ENCODE assay signal across 8 cellular contexts in genomic region chr7:79820387-79820786, GRCh38.
DNase-seq lines count a peak whose midpoint lies in the region; ATAC-seq and TF ChIP-seq lines count a peak whose summit lies in the region.

No MANE protein-coding gene starts in this region.

- no peaks in the 10 kb centered on the region for H3K4me1 Mint-ChIP-seq in activated naive CD8-positive, alpha-beta T cell treated with anti-CD3 and anti-CD28 coated beads for 36 hours

- POLR2A ChIA-PET in HEK293T (lab: Yijun Ruan, JAX): no interaction called here

- no peak overlapping the region for H3K27ac Mint-ChIP-seq in activated naive CD8-positive, alpha-beta T cell treated with anti-CD3 and anti-CD28 coated beads for 36 hours

- peaks cover 4% of the 10 kb centered on the region for H3K27me3 Mint-ChIP-seq in activated naive CD8-positive, alpha-beta T cell treated with anti-CD3 and anti-CD28 coated beads for 36 hours

- peak; percentile 37 for DNase-seq in HEK293T (ENCODE audit: extremely low spot score)
- peak; percentile 28 for DNase-seq in NCI-H82 treated with DMSO at 0.1 percent for 48 hours (lab: John Stamatoyannopoulos, UW; ENCODE audit: unreplicated experiment)
- peak; percentile 58 for DNase-seq in glomerular visceral epithelial cell (ENCODE audit: extremely low spot score)
- peak; percentile 30 for DNase-seq in retinal pigment epithelial cell (ENCODE audit: low read depth)
- no peak for DNase-seq in activated naive CD8-positive, alpha-beta T cell treated with anti-CD3 and anti-CD28 coated beads for 36 hours
- no peak for DNase-seq in NCI-H1048 (lab: John Stamatoyannopoulos, UW)
- no peak for DNase-seq in HK-2 (ENCODE audit: unreplicated experiment)

- no peak for TF ChIP-seq CTCF in retinal pigment epithelial cell (conservative IDR thresholded peaks at IDR 0.05; ENCODE audit: low read depth, low read length)

- no peak for ATAC-seq in HG03378 (IDR thresholded peaks at IDR 0.05; ENCODE audit: unreplicated experiment)

- CTCF ChIA-PET in HEK293T (lab: Yijun Ruan, JAX): no interaction called here

- no peak overlapping the region for H3K4me3 Mint-ChIP-seq in activated naive CD8-positive, alpha-beta T cell treated with anti-CD3 and anti-CD28 coated beads for 36 hours

- no peaks in the 10 kb centered on the region for H3K36me3 Mint-ChIP-seq in activated naive CD8-positive, alpha-beta T cell treated with anti-CD3 and anti-CD28 coated beads for 36 hours

- H3K4me3 ChIP-seq in retinal pigment epithelial cell (ENCODE audit: low read length): no peak overlapping the region

- H3K9me3 Mint-ChIP-seq in activated naive CD8-positive, alpha-beta T cell treated with anti-CD3 and anti-CD28 coated beads for 36 hours: no peaks in the 10 kb centered on the region

TF ChIP-seq in HEK293T, 16 proteins besides CTCF, POLR2A, EP300 and RAD21:
- TF ChIP-seq NFRKB (IDR thresholded peaks at IDR 0.05): no peak
- peak; percentile 52 for TF ChIP-seq PKNOX1 (IDR thresholded peaks at IDR 0.05)
- no peak for TF ChIP-seq BHLHE40 (IDR thresholded peaks at IDR 0.05; ENCODE audit: borderline replicate concordance)

Comparison
In these comparisons a context has a peak if more than half of its experiments do, and no peak if none do; other contexts are left out.
1. DNase-seq: peak in HEK293T (single experiment), NCI-H82 treated with DMSO at 0.1 percent for 48 hours (single experiment), glomerular visceral epithelial cell (single experiment) and retinal pigment epithelial cell (single experiment); none in activated naive CD8-positive, alpha-beta T cell treated with anti-CD3 and anti-CD28 coated beads for 36 hours (single experiment), NCI-H1048 (single experiment) and HK-2 (single experiment).